Comparison of ENCODE assay signal across 22 cellular contexts in genomic region chr1:43482240-43482639, GRCh38.
"Had no signal": no experiment of that assay in that cellular context is flagged by ENCODE, and none has a peak within 500 bp of the region (broad histone marks: within the 10 kb centered on the region; RNA-seq: fewer than 3 reads in every experiment).

No MANE protein-coding gene starts in this region.

- H3K27me3 Mint-ChIP-seq: progenitor cell of endocrine pancreas had no signal

- H3K9me3 ChIP-seq: right atrium auricular region, suprapubic skin had no signal

- ATAC-seq: activated CD4-positive, alpha-beta T cell treated with anti-CD3 and anti-CD28 coated beads for 36 hours; activated CD8-positive, alpha-beta T cell treated with anti-CD3 and anti-CD28 coated beads for 36 hours; left ventricle myocardium superior; stimulated activated naive CD8-positive, alpha-beta T cell treated with anti-CD3 and anti-CD28 coated beads, Interleukin-15, Interleukin-2, amounts not matched to agents 100 U/mL and 50 U/mL, for 24 hours had no signal

- FAIRE-seq: bronchial epithelial cell, kidney had no signal

- H3K4me3 ChIP-seq: right atrium auricular region, skin epidermis, suprapubic skin had no signal

- H3K27me3 ChIP-seq: right atrium auricular region, suprapubic skin had no signal

- H3K4me1 ChIP-seq: right atrium auricular region, suprapubic skin had no signal

- H3K27ac ChIP-seq: epithelial cell of prostate, right atrium auricular region, skin epidermis, suprapubic skin had no signal

- H3K36me3 ChIP-seq: right atrium auricular region, suprapubic skin had no signal

- H3K27ac Mint-ChIP-seq: activated CD4-positive, alpha-beta T cell treated with anti-CD3 and anti-CD28 coated beads for 36 hours; activated CD8-positive, alpha-beta T cell treated with anti-CD3 and anti-CD28 coated beads for 36 hours; progenitor cell of endocrine pancreas; T-helper 1 cell treated with Interleukin-12 subunit alpha and Interleukin-12 subunit beta and Interleukin-4 antibody, amounts not matched to agents 30 μg/mL and 1 μg/mL, for 36 hours had no signal

- H3K4me3 Mint-ChIP-seq: activated CD4-positive, alpha-beta T cell treated with anti-CD3 and anti-CD28 coated beads for 36 hours; activated CD8-positive, alpha-beta T cell treated with anti-CD3 and anti-CD28 coated beads for 36 hours; nephron; T-helper 1 cell treated with Interleukin-12 subunit alpha and Interleukin-12 subunit beta and Interleukin-4 antibody, amounts not matched to agents 30 μg/mL and 1 μg/mL, for 36 hours had no signal

- DNase-seq: activated CD4-positive, alpha-beta T cell treated with anti-CD3 and anti-CD28 coated beads for 36 hours; activated CD8-positive, alpha-beta T cell treated with anti-CD3 and anti-CD28 coated beads for 36 hours; activated gamma-delta T cell; activated T-cell treated with anti-CD3 and anti-CD28 coated beads, Interleukin-2, amount 50 U/mL, for 48 hours; aorta; dermis blood vessel endothelial cell; hippocampal formation; kidney; left ventricle myocardium superior; mesendoderm; nucleus accumbens; stimulated activated CD4-positive, alpha-beta T cell treated with anti-CD3 and anti-CD28 coated beads, Interleukin-4, amount 100 ng/mL, for 24 hours; stimulated activated naive CD8-positive, alpha-beta T cell treated with anti-CD3 and anti-CD28 coated beads, Interleukin-15, Interleukin-2, amounts not matched to agents 100 U/mL and 50 U/mL, for 24 hours; trophoblast cell had no signal

- H3K4me1 Mint-ChIP-seq: activated CD4-positive, alpha-beta T cell treated with anti-CD3 and anti-CD28 coated beads for 36 hours had no signal
